ENCODE assay signal across 22 cellular contexts in genomic region chr22:50015451-50016307, GRCh38. TPM values are rescaled to one million over a fixed set of nuclear protein-coding genes. Genes with fewer than 3 reads are reported as not detected.
DNase-seq lines count a peak whose midpoint lies in the region; ATAC-seq and TF ChIP-seq lines count a peak whose summit lies in the region.
"Had no signal": no experiment of that assay in that cellular context is flagged by ENCODE, and none has a peak within 500 bp of the region (broad histone marks: within the 10 kb centered on the region; RNA-seq: fewer than 3 reads in every experiment).

No MANE protein-coding gene starts in this region.

- intact Hi-C loops in natural killer cell (cut with micrococcal nuclease) (no loop called here), ovary (cut with DNase I) (no loop called here)

- no peaks in the 10 kb centered on the region for H3K9me3 Mint-ChIP-seq in natural killer cell treated with Interleukin-12 subunit alpha and Interleukin-12 subunit beta and Interleukin-15 and Interleukin-18, amount 100 ng/mL, for 72 hours
- H3K9me3 Mint-ChIP-seq in natural killer cell (no peaks in the 10 kb centered on the region), chondrocyte (ENCODE audit: low read depth) (peaks cover 2% of the 10 kb centered on the region)

- no peak overlapping the region for H3K27ac Mint-ChIP-seq in natural killer cell treated with Interleukin-12 subunit alpha and Interleukin-12 subunit beta and Interleukin-15 and Interleukin-18, amount 100 ng/mL, for 72 hours
- H3K27ac Mint-ChIP-seq in natural killer cell (no peak overlapping the region), chondrocyte (ENCODE audit: unreplicated experiment) (no peak overlapping the region)
- H3K27ac Mint-ChIP-seq: activated CD4-positive, alpha-beta memory T cell treated with anti-CD3 and anti-CD28 coated beads for 36 hours had no signal

- H3K27ac ChIP-seq in ovary = no peak overlapping the region
- H3K27ac ChIP-seq: upper lobe of left lung had no signal

- no peak for TF ChIP-seq CTCF in natural killer cell (IDR thresholded peaks at IDR 0.05)
- no peak for TF ChIP-seq CTCF in chondrocyte (IDR thresholded peaks at IDR 0.05)
- no peak for TF ChIP-seq CTCF in ovary (IDR thresholded peaks at IDR 0.05)

- peaks cover 10 to 16% of the 10 kb centered on the region in 2 donors for H3K27me3 Mint-ChIP-seq in natural killer cell treated with Interleukin-12 subunit alpha and Interleukin-12 subunit beta and Interleukin-15 and Interleukin-18, amount 100 ng/mL, for 72 hours
- H3K27me3 Mint-ChIP-seq in natural killer cell (ENCODE audit: low read depth in 2 of 2) = peaks cover 9 to 29% of the 10 kb centered on the region in 2 donors
- H3K27me3 Mint-ChIP-seq in chondrocyte (ENCODE audit: low read depth) = peaks cover 17% of the 10 kb centered on the region

- H3K27me3 ChIP-seq in ovary = peaks cover 4% of the 10 kb centered on the region

- H3K4me3 ChIP-seq in ovary = no peak overlapping the region
- H3K4me3 ChIP-seq: K562 had no signal

- H3K36me3 Mint-ChIP-seq in natural killer cell treated with Interleukin-12 subunit alpha and Interleukin-12 subunit beta and Interleukin-15 and Interleukin-18, amount 100 ng/mL, for 72 hours = no peaks in the 10 kb centered on the region
- no peaks in the 10 kb centered on the region for H3K36me3 Mint-ChIP-seq in natural killer cell
- peaks cover 2% of the 10 kb centered on the region for H3K36me3 Mint-ChIP-seq in chondrocyte (ENCODE audit: low read depth)

- TF ChIP-seq POLR2A in ovary (IDR thresholded peaks at IDR 0.05) (no peak), GM18505 (IDR thresholded peaks at IDR 0.05; ENCODE audit: borderline replicate concordance, extremely low read depth, insufficient read depth, insufficient read length) (no peak)

- peaks cover 0 to 36% of the 10 kb centered on the region in 2 donors for H3K4me1 Mint-ChIP-seq in natural killer cell treated with Interleukin-12 subunit alpha and Interleukin-12 subunit beta and Interleukin-15 and Interleukin-18, amount 100 ng/mL, for 72 hours (ENCODE audit: low read depth in 2 of 2)
- H3K4me1 Mint-ChIP-seq in natural killer cell = peaks cover 13 to 33% of the 10 kb centered on the region in 2 donors
- H3K4me1 Mint-ChIP-seq in chondrocyte (ENCODE audit: low read depth) = peaks cover 11% of the 10 kb centered on the region

- H3K9me3 ChIP-seq in ovary = no peaks in the 10 kb centered on the region
- H3K9me3 ChIP-seq: heart left ventricle, upper lobe of left lung had no signal

- peaks cover 2% of the 10 kb centered on the region for H3K4me1 ChIP-seq in ovary (ENCODE audit: insufficient read depth)

- TF ChIP-seq EP300 in ovary (IDR thresholded peaks at IDR 0.05) = no peak

- no peaks in the 10 kb centered on the region for H3K36me3 ChIP-seq in ovary
- H3K36me3 ChIP-seq: heart left ventricle, upper lobe of left lung had no signal

- H3K4me3 Mint-ChIP-seq in natural killer cell treated with Interleukin-12 subunit alpha and Interleukin-12 subunit beta and Interleukin-15 and Interleukin-18, amount 100 ng/mL, for 72 hours = no peak overlapping the region
- H3K4me3 Mint-ChIP-seq in natural killer cell = no peak overlapping the region
- H3K4me3 Mint-ChIP-seq in chondrocyte (ENCODE audit: unreplicated experiment) = no peak overlapping the region

- no peak for ATAC-seq in natural killer cell treated with Interleukin-12 subunit alpha and Interleukin-12 subunit beta and Interleukin-15 and Interleukin-18, amount 100 ng/mL, for 72 hours
- ATAC-seq in natural killer cell (no peak), GM19463 (IDR thresholded peaks at IDR 0.05; ENCODE audit: unreplicated experiment) (no peak), GM18505 (IDR thresholded peaks at IDR 0.05; ENCODE audit: unreplicated experiment) (no peak)
- ATAC-seq: heart left ventricle, K562 had no signal

- DNase-seq in natural killer cell treated with Interleukin-12 subunit alpha and Interleukin-12 subunit beta and Interleukin-15 and Interleukin-18, amount 100 ng/mL, for 72 hours (ENCODE audit: low spot score) = peak; percentile 49
- DNase-seq in natural killer cell (no peak), chondrocyte (ENCODE audit: low spot score) (peak; percentile 89), ovary (peak in 3 of 5 donors; percentile 18 to 25 (median 19)), NCI-H82 (lab: John Stamatoyannopoulos, UW) (no peak)
- DNase-seq: activated CD4-positive, alpha-beta memory T cell treated with anti-CD3 and anti-CD28 coated beads for 36 hours; amygdala; central memory CD4-positive, alpha-beta T cell; effector memory CD4-positive, alpha-beta T cell; EL; mesenchymal stem cell; NCI-H187; NCI-H446 treated with DMSO at 0.1 percent for 48 hours; stimulated activated CD4-positive, alpha-beta T cell treated with anti-CD3 and anti-CD28 coated beads, Interleukin-15, amount 100 ng/mL, for 24 hours; stimulated activated naive CD4-positive, alpha-beta T cell had no signal

- 32 to 37% (median 37%) methylated on average over 23 to 30 of the region's 30 CpGs for WGBS in ovary, 3 donors

RNA-seq across cellular contexts. Expression of gene IL17REL, which starts 3.1 kb away (rescaled TPM):
- not detected for total RNA-seq in natural killer cell treated with Interleukin-12 subunit alpha and Interleukin-12 subunit beta and Interleukin-15 and Interleukin-18, amount 100 ng/mL, for 72 hours
- total RNA-seq in natural killer cell (not detected), chondrocyte (0.17 to 0.23 TPM in 2 of 3 replicates, not detected in the other), ovary (under 1 TPM in 3 of 7 donors, not detected in 4; 0.10 to 0.18 (median 0.10) TPM)
- under 1 TPM in 1 of 2 donors, not detected in 1; 0.05 TPM for polyA plus RNA-seq in ovary
- total RNA-seq: heart left ventricle had no signal
- polyA plus RNA-seq: fibroblast of lung, heart left ventricle, neural cell had no signal

RNA-seq across cellular contexts. Expression of gene TTLL8, which starts 42.4 kb away (rescaled TPM):
- total RNA-seq in natural killer cell treated with Interleukin-12 subunit alpha and Interleukin-12 subunit beta and Interleukin-15 and Interleukin-18, amount 100 ng/mL, for 72 hours = not detected
- total RNA-seq in natural killer cell (not detected), chondrocyte (not detected in 3 replicates), ovary (not detected)
- not detected for polyA plus RNA-seq in ovary
- total RNA-seq: activated CD4-positive, alpha-beta memory T cell treated with anti-CD3 and anti-CD28 coated beads for 36 hours; fibroblast of lung; heart left ventricle; K562; upper lobe of left lung had no signal
- polyA plus RNA-seq: fibroblast of lung, heart left ventricle, K562, neural cell had no signal

RNA-seq across cellular contexts. Expression of gene PIM3, which starts 55.1 kb away (rescaled TPM):
- total RNA-seq in natural killer cell treated with Interleukin-12 subunit alpha and Interleukin-12 subunit beta and Interleukin-15 and Interleukin-18, amount 100 ng/mL, for 72 hours = 100 to 1,000 TPM in 1 of 2 donors, 10 to 100 TPM in 1; 78.5 to 115 TPM
- total RNA-seq in natural killer cell (100 to 1,000 TPM; 107 to 130 (median 129) TPM), chondrocyte (12.0 to 18.2 TPM (median 16.8 TPM) in 3 replicates), ovary (100 to 1,000 TPM in 1 of 7 donors, 10 to 100 TPM in 6; 29.7 to 291 (median 45.3) TPM)
- 10 to 100 TPM in 1 of 2 donors, 1 to 10 TPM in 1; 7.3 to 34.1 TPM for polyA plus RNA-seq in ovary

Comparison
In these comparisons a context has a peak if more than half of its experiments do, and no peak if none do; other contexts are left out.
1. DNase-seq: peak in natural killer cell treated with Interleukin-12 subunit alpha and Interleukin-12 subunit beta and Interleukin-15 and Interleukin-18, amount 100 ng/mL, for 72 hours (single experiment), chondrocyte (single experiment) and ovary (3 of 5); none in natural killer cell (single experiment) and NCI-H82 (single experiment).